ENCODE assay signal across 16 cellular contexts in the genomic region with DNA sequence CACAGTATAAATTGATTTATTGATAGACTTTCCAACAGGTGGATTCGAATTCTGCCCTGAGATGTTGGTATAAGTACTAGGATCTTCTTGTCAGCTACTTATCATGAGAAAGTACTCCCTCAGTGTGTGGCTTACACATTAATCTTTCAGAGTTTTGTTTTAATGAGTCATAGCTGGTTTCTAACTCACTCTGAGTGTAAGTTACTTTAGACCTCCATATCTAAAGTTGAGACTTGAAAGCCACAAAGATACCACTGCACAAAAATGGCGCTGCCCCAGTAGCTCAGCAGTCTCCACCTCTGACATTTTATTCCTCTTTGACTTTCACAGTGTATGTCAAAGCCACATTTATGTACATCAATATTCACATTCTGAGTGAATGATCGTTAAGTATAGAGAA.
A peak's percentile ranks its signal among the peaks of the same experiment; 100 is the strongest.
DNase-seq lines count a peak whose midpoint lies in the region; ATAC-seq and TF ChIP-seq lines count a peak whose summit lies in the region.
"Had no signal": no experiment of that assay in that cellular context is flagged by ENCODE, and none has a peak within 500 bp of the region (broad histone marks: within the 10 kb centered on the region; RNA-seq: fewer than 3 reads in every experiment).

No MANE protein-coding gene starts in this region.

- no peak for TF ChIP-seq POLR2A in GM18505 (IDR thresholded peaks at IDR 0.05; ENCODE audit: borderline replicate concordance, extremely low read depth, insufficient read depth, insufficient read length)

- peak; percentile 73 for ATAC-seq in activated naive CD8-positive, alpha-beta T cell treated with anti-CD3 and anti-CD28 coated beads, Interleukin-2, amount 50 U/mL, for 24 hours
- ATAC-seq in HG02678 (IDR thresholded peaks at IDR 0.05; ENCODE audit: unreplicated experiment) (peak; percentile 87), HG03432 (IDR thresholded peaks at IDR 0.05; ENCODE audit: unreplicated experiment) (peak; percentile 93), GM18505 (IDR thresholded peaks at IDR 0.05; ENCODE audit: unreplicated experiment) (no peak)
- ATAC-seq in CD8-positive, alpha-beta T cell: no peak
- ATAC-seq: HCT116, left ventricle myocardium superior had no signal

- no peaks in the 10 kb centered on the region for H3K4me1 Mint-ChIP-seq in activated naive CD8-positive, alpha-beta T cell treated with anti-CD3 and anti-CD28 coated beads, Interleukin-2, amount 50 U/mL, for 24 hours
- H3K4me1 Mint-ChIP-seq in activated naive CD8-positive, alpha-beta T cell treated with anti-CD3 and anti-CD28 coated beads for 36 hours: no peaks in the 10 kb centered on the region
- no peaks in the 10 kb centered on the region for H3K4me1 Mint-ChIP-seq in CD8-positive, alpha-beta T cell (ENCODE audit: low read depth)
- H3K4me1 Mint-ChIP-seq: brain, neural progenitor cell had no signal

- no peaks in the 10 kb centered on the region for H3K9me3 ChIP-seq in CD8-positive, alpha-beta T cell (ENCODE audit: low read length)

- no peak overlapping the region for H3K4me3 Mint-ChIP-seq in activated naive CD8-positive, alpha-beta T cell treated with anti-CD3 and anti-CD28 coated beads, Interleukin-2, amount 50 U/mL, for 24 hours
- no peak overlapping the region for H3K4me3 Mint-ChIP-seq in activated naive CD8-positive, alpha-beta T cell treated with anti-CD3 and anti-CD28 coated beads for 36 hours
- H3K4me3 Mint-ChIP-seq in CD8-positive, alpha-beta T cell: no peak overlapping the region
- H3K4me3 Mint-ChIP-seq: brain, neural progenitor cell had no signal

- no peaks in the 10 kb centered on the region for H3K4me1 ChIP-seq in CD8-positive, alpha-beta T cell (ENCODE audit: insufficient read depth, low read length)
- H3K4me1 ChIP-seq: neural progenitor cell had no signal

- no peak overlapping the region for H3K27ac Mint-ChIP-seq in activated naive CD8-positive, alpha-beta T cell treated with anti-CD3 and anti-CD28 coated beads, Interleukin-2, amount 50 U/mL, for 24 hours
- no peak overlapping the region for H3K27ac Mint-ChIP-seq in activated naive CD8-positive, alpha-beta T cell treated with anti-CD3 and anti-CD28 coated beads for 36 hours
- no peak overlapping the region for H3K27ac Mint-ChIP-seq in CD8-positive, alpha-beta T cell
- H3K27ac Mint-ChIP-seq: activated T-helper 2 cell treated with anti-CD3 and anti-CD28 coated beads, Interferon-gamma antibody, Interleukin-2, Interleukin-4, amounts not matched to agents 10 μg/mL and 5 μg/mL and 100 μg/mL, durations not matched to agents 14 hours and 24 hours and 36 hours; brain; neural progenitor cell had no signal

- peaks cover 3% of the 10 kb centered on the region for H3K27me3 Mint-ChIP-seq in activated naive CD8-positive, alpha-beta T cell treated with anti-CD3 and anti-CD28 coated beads, Interleukin-2, amount 50 U/mL, for 24 hours
- no peaks in the 10 kb centered on the region for H3K27me3 Mint-ChIP-seq in activated naive CD8-positive, alpha-beta T cell treated with anti-CD3 and anti-CD28 coated beads for 36 hours
- H3K27me3 Mint-ChIP-seq in CD8-positive, alpha-beta T cell (ENCODE audit: low read depth): no peaks in the 10 kb centered on the region
- H3K27me3 Mint-ChIP-seq: brain had no signal

- no peak for DNase-seq in activated naive CD8-positive, alpha-beta T cell treated with anti-CD3 and anti-CD28 coated beads, Interleukin-2, amount 50 U/mL, for 24 hours
- no peak for DNase-seq in activated naive CD8-positive, alpha-beta T cell treated with anti-CD3 and anti-CD28 coated beads for 36 hours
- no peak for DNase-seq in Ammon's horn (ENCODE audit: low spot score)
- DNase-seq in head of caudate nucleus: no peak
- no peak for DNase-seq in CD8-positive, alpha-beta T cell
- DNase-seq: KBM-7; left ventricle myocardium superior; NCI-H1930; NK-92 treated with Interleukin-12 subunit alpha and Interleukin-12 subunit beta, amount 100 ng/mL, for 24 hours had no signal

- POLR2A ChIA-PET in CD8-positive, alpha-beta T cell (lab: Charles Lee): no interaction called here

- CTCF ChIA-PET in CD8-positive, alpha-beta T cell (lab: Charles Lee): no interaction called here

- H3K27me3 ChIP-seq in CD8-positive, alpha-beta T cell (ENCODE audit: insufficient read depth, low read length): no peaks in the 10 kb centered on the region
- H3K27me3 ChIP-seq: neural progenitor cell had no signal

- intact Hi-C loops in head of caudate nucleus (cut with DNase I): no loop called here
- intact Hi-C loops in CD8-positive, alpha-beta T cell (cut with DNase I, micrococcal nuclease): no loop called here

- H3K27ac ChIP-seq in CD8-positive, alpha-beta T cell (ENCODE audit: low read depth, low read length): no peak overlapping the region
- H3K27ac ChIP-seq: neural progenitor cell had no signal

- no peak overlapping the region for H3K4me3 ChIP-seq in CD8-positive, alpha-beta T cell (ENCODE audit: low read depth, low read length)
- H3K4me3 ChIP-seq: neural progenitor cell had no signal

- H3K9me3 Mint-ChIP-seq in activated naive CD8-positive, alpha-beta T cell treated with anti-CD3 and anti-CD28 coated beads, Interleukin-2, amount 50 U/mL, for 24 hours: no peaks in the 10 kb centered on the region
- no peaks in the 10 kb centered on the region for H3K9me3 Mint-ChIP-seq in activated naive CD8-positive, alpha-beta T cell treated with anti-CD3 and anti-CD28 coated beads for 36 hours
- H3K9me3 Mint-ChIP-seq in CD8-positive, alpha-beta T cell: no peaks in the 10 kb centered on the region
- H3K9me3 Mint-ChIP-seq: activated T-helper 2 cell treated with anti-CD3 and anti-CD28 coated beads, Interferon-gamma antibody, Interleukin-2, Interleukin-4, amounts not matched to agents 10 μg/mL and 5 μg/mL and 100 μg/mL, durations not matched to agents 14 hours and 24 hours and 36 hours; brain; neural progenitor cell had no signal

- no peaks in the 10 kb centered on the region for H3K36me3 ChIP-seq in CD8-positive, alpha-beta T cell (ENCODE audit: insufficient read depth, low read length)
- H3K36me3 ChIP-seq: neural progenitor cell had no signal

- no peaks in the 10 kb centered on the region for H3K36me3 Mint-ChIP-seq in activated naive CD8-positive, alpha-beta T cell treated with anti-CD3 and anti-CD28 coated beads, Interleukin-2, amount 50 U/mL, for 24 hours (ENCODE audit: low read depth)
- no peaks in the 10 kb centered on the region for H3K36me3 Mint-ChIP-seq in activated naive CD8-positive, alpha-beta T cell treated with anti-CD3 and anti-CD28 coated beads for 36 hours
- no peaks in the 10 kb centered on the region for H3K36me3 Mint-ChIP-seq in CD8-positive, alpha-beta T cell
- H3K36me3 Mint-ChIP-seq: brain, neural progenitor cell had no signal

- TF ChIP-seq CTCF in CD8-positive, alpha-beta T cell (IDR thresholded peaks at IDR 0.05): no peak

Comparison
In these comparisons a context has a peak if more than half of its experiments do, and no peak if none do; other contexts are left out.
1. ATAC-seq: peak in activated naive CD8-positive, alpha-beta T cell treated with anti-CD3 and anti-CD28 coated beads, Interleukin-2, amount 50 U/mL, for 24 hours (single experiment), HG02678 (single experiment) and HG03432 (single experiment); none in GM18505 (single experiment) and CD8-positive, alpha-beta T cell (single experiment).